ENCODE assay signal across 8 cellular contexts in genomic region chr7:28062197-28062988, GRCh38.
DNase-seq lines count a peak whose midpoint lies in the region; ATAC-seq lines count a peak whose summit lies in the region.

No MANE protein-coding gene starts in this region.

- WGBS in iPS DF 6.9 (ENCODE audit: insufficient coverage, insufficient read length) = no CpG with 5 or more reads among the region's 12 CpGs

- H3K4me3 ChIP-seq in SK-N-MC (peak overlapping the region; percentile 45), iPS DF 6.9 (ENCODE audit: low read length) (no peak overlapping the region)

- H3K9me3 ChIP-seq in SK-N-MC (ENCODE audit: low read depth, low read length) (no peaks in the 10 kb centered on the region), iPS DF 6.9 (ENCODE audit: control insufficient read depth, insufficient read depth, low read length) (no peaks in the 10 kb centered on the region)

- peak overlapping the region; percentile 78 for H3K27ac ChIP-seq in SK-N-MC
- H3K27ac ChIP-seq in iPS DF 6.9 (ENCODE audit: low read length) = no peak overlapping the region

- H3K27me3 ChIP-seq in iPS DF 6.9 (ENCODE audit: control insufficient read depth, insufficient read depth, low read length) = no peaks in the 10 kb centered on the region

- ATAC-seq in GM21576 (IDR thresholded peaks at IDR 0.05; ENCODE audit: unreplicated experiment) (peak; percentile 88), GM18907 (IDR thresholded peaks at IDR 0.05; ENCODE audit: unreplicated experiment) (no peak)

- H3K36me3 ChIP-seq in SK-N-MC (ENCODE audit: insufficient read depth, low read length) (no peaks in the 10 kb centered on the region), iPS DF 6.9 (ENCODE audit: control insufficient read depth, insufficient read depth, low read length) (no peaks in the 10 kb centered on the region)

- peaks cover 3% of the 10 kb centered on the region for H3K4me1 ChIP-seq in iPS DF 6.9 (ENCODE audit: control insufficient read depth, insufficient read depth, low read length)

- DNase-seq in COLO829 (ENCODE audit: low spot score) = peak; percentile 83
- peak; percentile 90 for DNase-seq in NCI-H1092 treated with DMSO at 0.1 percent for 48 hours (lab: John Stamatoyannopoulos, UW)
- peak; percentile 90 for DNase-seq in SK-N-MC (ENCODE audit: low read depth, low spot score)
- DNase-seq in amygdala (lab: John Stamatoyannopoulos, UW) = peak in 31 of 56 donors; percentile 5 to 74 (median 28)
- peak; percentile 57 for DNase-seq in iPS DF 6.9 (ENCODE audit: low read depth, low spot score)
- peak; percentile 32 to 64 (median 33) for DNase-seq in stimulated activated CD4-positive, alpha-beta T cell treated with anti-CD3 and anti-CD28 coated beads, Interleukin-12 subunit alpha, Interleukin-12 subunit beta, amount 100 ng/mL, for 48 hours (ENCODE audit: low read depth in 2 of 3, low spot score in 1 of 3)

- H3K9ac ChIP-seq in SK-N-MC (ENCODE audit: insufficient read length) = no peak overlapping the region

Comparison
In these comparisons a context has a peak if more than half of its experiments do, and no peak if none do; other contexts are left out.
1. DNase-seq: peak in every context shown above with its lines; median percentile 90 in NCI-H1092 treated with DMSO at 0.1 percent for 48 hours; 90 in SK-N-MC; 83 in COLO829; 57 in iPS DF 6.9; 33 in stimulated activated CD4-positive, alpha-beta T cell treated with anti-CD3 and anti-CD28 coated beads, Interleukin-12 subunit alpha, Interleukin-12 subunit beta, amount 100 ng/mL, for 48 hours; 28 in amygdala.